1 cellular context compared by ENCODE assay signal in genomic region chr17:17702821-17703607, GRCh38.
TF ChIP-seq lines count a peak whose summit lies in the region.

No MANE protein-coding gene starts in this region.

TF ChIP-seq in K562, 482 proteins besides CTCF, POLR2A, EP300 and RAD21:
- TF ChIP-seq CTCFL (IDR thresholded peaks at IDR 0.05; ENCODE audit: borderline replicate concordance, insufficient read depth, low read depth, low read length, poor library complexity, severe bottlenecking) (peak; percentile 55), ATF1 (CRISPR knock-in tag; IDR thresholded peaks at IDR 0.05) (no peak), ATF1 (tag; IDR thresholded peaks at IDR 0.05) (peak; percentile 61; the same call in 1 of the 2 replicates), ETV1 (tag; conservative IDR thresholded peaks at IDR 0.05; ENCODE audit: low read depth) (peak; percentile 73), NR2C1 (IDR thresholded peaks at IDR 0.05) (no peak), NR2C1 (tag; IDR thresholded peaks at IDR 0.05) (0 out of 2 replicates have a peak, but pooled peaks have one; percentile 23), TFAP4 (CRISPR knock-in tag; IDR thresholded peaks at IDR 0.05; ENCODE audit: borderline replicate concordance) (peak; percentile 40; the same call in 1 of the 2 replicates), SRSF7 (optimal IDR thresholded peaks at IDR 0.05; ENCODE audit: low read depth, low read length) (no peak), SOX6 (IDR thresholded peaks at IDR 0.05) (no peak), PBX2 (CRISPR knock-in tag; IDR thresholded peaks at IDR 0.05; ENCODE audit: low read depth) (no peak), PBX2 (tag; conservative IDR thresholded peaks at IDR 0.05; ENCODE audit: low read depth) (no peak), CREB1 (IDR thresholded peaks at IDR 0.05) (no peak; the same call in 1 of the 2 replicates), CREB1 (CRISPR knock-in tag; IDR thresholded peaks at IDR 0.05) (peak; percentile 25; the same call in 1 of the 2 replicates), NR2F6 (CRISPR knock-in tag; IDR thresholded peaks at IDR 0.05) (no peak), KLF16 (IDR thresholded peaks at IDR 0.05) (no peak), GABPB1 (CRISPR knock-in tag; IDR thresholded peaks at IDR 0.05) (peak; percentile 45; the same call in 1 of the 2 replicates), ZBTB7A (IDR thresholded peaks at IDR 0.05; ENCODE audit: borderline replicate concordance, control insufficient read depth, low read depth, low read length) (peak; percentile 77; the same call in 1 of the 2 replicates), MAZ (CRISPR knock-in tag; conservative IDR thresholded peaks at IDR 0.05 in 1 of 2, IDR thresholded peaks at IDR 0.05 in 1 of 2) (0 out of 4 replicates have a peak, but pooled peaks of 1 of the 2 experiments have one; percentile 13), CREM (IDR thresholded peaks at IDR 0.05; ENCODE audit: low read depth) (peak; percentile 87), ZFP30 (CRISPR knock-in tag; IDR thresholded peaks at IDR 0.05; ENCODE audit: borderline replicate concordance) (no peak), ATF7 (IDR thresholded peaks at IDR 0.05) (0 out of 2 replicates have a peak, but pooled peaks have one; percentile 25), RB1 (IDR thresholded peaks at IDR 0.05; ENCODE audit: low read depth) (peak; percentile 16; the same call in 1 of the 2 replicates), GABPA (tag; conservative IDR thresholded peaks at IDR 0.05; ENCODE audit: low read depth) (peak; percentile 47), RUNX1 (IDR thresholded peaks at IDR 0.05; ENCODE audit: low read depth) (no peak), ZNF121 (CRISPR knock-in tag; conservative IDR thresholded peaks at IDR 0.05) (peak; percentile 62; the same call in 1 of the 2 replicates)
